In the genomic region with DNA sequence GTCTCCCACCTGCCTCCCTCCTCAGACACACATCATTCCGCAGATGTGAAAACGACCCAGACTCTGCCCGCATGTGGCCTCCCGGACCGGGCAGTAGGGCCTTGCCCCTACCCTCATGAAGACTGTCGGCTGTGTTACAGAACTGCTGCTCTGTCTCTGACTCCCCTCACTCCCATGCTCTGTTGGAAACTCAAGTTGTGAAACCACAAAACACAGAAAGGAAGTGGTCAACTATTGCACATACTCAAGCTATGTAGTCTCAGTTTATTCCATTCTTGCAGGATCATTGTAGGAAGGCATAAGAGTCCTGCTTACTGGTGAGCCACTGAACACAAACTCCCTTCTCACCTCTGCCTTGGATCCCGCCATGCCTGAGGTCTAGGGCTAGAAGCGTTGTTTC, we compare ENCODE assay signal across 8 cellular contexts.
DNase-seq lines count a peak whose midpoint lies in the region; ATAC-seq lines count a peak whose summit lies in the region.

No MANE protein-coding gene starts in this region.

- H3K4me1 Mint-ChIP-seq in activated naive CD4-positive, alpha-beta T cell treated with anti-CD3 and anti-CD28 coated beads for 36 hours (ENCODE audit: low read depth): peaks cover 12% of the 10 kb centered on the region
- peaks cover 15% of the 10 kb centered on the region for H3K4me1 Mint-ChIP-seq in activated CD4-positive, alpha-beta memory T cell treated with anti-CD3 and anti-CD28 coated beads, Interleukin-2, amount 10 ng/mL, durations not matched to agents 7 days and 5 days

- no peaks in the 10 kb centered on the region for H3K27me3 ChIP-seq in layer of hippocampus (ENCODE audit: control insufficient read depth, insufficient read depth, low read length)

- no peak overlapping the region for H3K27ac Mint-ChIP-seq in activated naive CD4-positive, alpha-beta T cell treated with anti-CD3 and anti-CD28 coated beads for 36 hours
- H3K27ac Mint-ChIP-seq in activated CD4-positive, alpha-beta memory T cell treated with anti-CD3 and anti-CD28 coated beads, Interleukin-2, amount 10 ng/mL, durations not matched to agents 7 days and 5 days: no peak overlapping the region

- intact Hi-C loops in activated naive CD4-positive, alpha-beta T cell treated with anti-CD3 and anti-CD28 coated beads for 36 hours (cut with micrococcal nuclease): no loop called here

- H3K27me3 Mint-ChIP-seq in activated naive CD4-positive, alpha-beta T cell treated with anti-CD3 and anti-CD28 coated beads for 36 hours (ENCODE audit: low read depth): no peaks in the 10 kb centered on the region
- H3K27me3 Mint-ChIP-seq in activated CD4-positive, alpha-beta memory T cell treated with anti-CD3 and anti-CD28 coated beads, Interleukin-2, amount 10 ng/mL, durations not matched to agents 7 days and 5 days: peaks cover 10% of the 10 kb centered on the region

- DNase-seq in activated naive CD4-positive, alpha-beta T cell treated with anti-CD3 and anti-CD28 coated beads for 36 hours: peak; percentile 18
- DNase-seq in activated naive CD4-positive, alpha-beta T cell (lab: John Stamatoyannopoulos, UW): no peak
- peak; percentile 28 for DNase-seq in activated CD4-positive, alpha-beta memory T cell treated with anti-CD3 and anti-CD28 coated beads, Interleukin-2, amount 10 ng/mL, durations not matched to agents 7 days and 5 days
- DNase-seq in T1000 (lab: John Stamatoyannopoulos, UW) (no peak), NCI-H526 (lab: John Stamatoyannopoulos, UW) (no peak)
- DNase-seq in stimulated activated CD4-positive, alpha-beta T cell treated with anti-CD3 and anti-CD28 coated beads, Interleukin-2, amount 100 ng/mL, for 48 hours: no peak

- CTCF ChIA-PET in activated naive CD4-positive, alpha-beta T cell treated with anti-CD3 and anti-CD28 coated beads for 36 hours (lab: Charles Lee): interaction anchor here (0.6 kb wide), 1 partner anchor 597 kb away, joined by 4 read pairs; no protein-coding TSS in a partner anchor
- CTCF ChIA-PET in activated CD4-positive, alpha-beta memory T cell treated with anti-CD3 and anti-CD28 coated beads, Interleukin-2, amount 10 ng/mL, durations not matched to agents 7 days and 5 days (lab: Charles Lee): no interaction called here

- no peak overlapping the region for H3K4me3 Mint-ChIP-seq in activated naive CD4-positive, alpha-beta T cell treated with anti-CD3 and anti-CD28 coated beads for 36 hours
- peak overlapping the region; percentile 19 for H3K4me3 Mint-ChIP-seq in activated CD4-positive, alpha-beta memory T cell treated with anti-CD3 and anti-CD28 coated beads, Interleukin-2, amount 10 ng/mL, durations not matched to agents 7 days and 5 days

- POLR2A ChIA-PET in activated CD4-positive, alpha-beta memory T cell treated with anti-CD3 and anti-CD28 coated beads, Interleukin-2, amount 10 ng/mL, durations not matched to agents 7 days and 5 days (lab: Charles Lee): interaction anchor here (1.9 kb wide), 1 partner anchor 198 kb away, joined by 6 read pairs; no protein-coding TSS in a partner anchor

- H3K27ac ChIP-seq in layer of hippocampus (ENCODE audit: low read depth, low read length): peak overlapping the region; percentile 5

- peak; percentile 67 for ATAC-seq in HG03342 (IDR thresholded peaks at IDR 0.05; ENCODE audit: unreplicated experiment)

- H3K36me3 Mint-ChIP-seq in activated naive CD4-positive, alpha-beta T cell treated with anti-CD3 and anti-CD28 coated beads for 36 hours (ENCODE audit: low read depth): no peaks in the 10 kb centered on the region
- H3K36me3 Mint-ChIP-seq in activated CD4-positive, alpha-beta memory T cell treated with anti-CD3 and anti-CD28 coated beads, Interleukin-2, amount 10 ng/mL, durations not matched to agents 7 days and 5 days (ENCODE audit: low read depth): no peaks in the 10 kb centered on the region

- H3K9me3 Mint-ChIP-seq in activated naive CD4-positive, alpha-beta T cell treated with anti-CD3 and anti-CD28 coated beads for 36 hours: no peaks in the 10 kb centered on the region
- peaks cover 2% of the 10 kb centered on the region for H3K9me3 Mint-ChIP-seq in activated CD4-positive, alpha-beta memory T cell treated with anti-CD3 and anti-CD28 coated beads, Interleukin-2, amount 10 ng/mL, durations not matched to agents 7 days and 5 days

Comparison
In these comparisons a context has a peak if more than half of its experiments do, and no peak if none do; other contexts are left out.
1. DNase-seq: peak in activated naive CD4-positive, alpha-beta T cell treated with anti-CD3 and anti-CD28 coated beads for 36 hours (single experiment) and activated CD4-positive, alpha-beta memory T cell treated with anti-CD3 and anti-CD28 coated beads, Interleukin-2, amount 10 ng/mL, durations not matched to agents 7 days and 5 days (single experiment); none in activated naive CD4-positive, alpha-beta T cell (0 of 4), T1000 (single experiment), NCI-H526 (0 of 2) and stimulated activated CD4-positive, alpha-beta T cell treated with anti-CD3 and anti-CD28 coated beads, Interleukin-2, amount 100 ng/mL, for 48 hours (0 of 2).